ENCODE assay signal across 1 cellular context in genomic region chr7:40093631-40094350, GRCh38.
TF ChIP-seq lines count a peak whose summit lies in the region.

No MANE protein-coding gene starts in this region.

TF ChIP-seq in HepG2, 621 proteins besides CTCF, POLR2A, EP300 and RAD21 (continued from another document):
- TF ChIP-seq IRF9 (CRISPR knock-in tag; IDR thresholded peaks at IDR 0.05; ENCODE audit: borderline replicate concordance) = no peak
TF ChIP-seq in HepG2: peak in this region for 1.
